2 cellular contexts compared by ENCODE assay signal in the genomic region with DNA sequence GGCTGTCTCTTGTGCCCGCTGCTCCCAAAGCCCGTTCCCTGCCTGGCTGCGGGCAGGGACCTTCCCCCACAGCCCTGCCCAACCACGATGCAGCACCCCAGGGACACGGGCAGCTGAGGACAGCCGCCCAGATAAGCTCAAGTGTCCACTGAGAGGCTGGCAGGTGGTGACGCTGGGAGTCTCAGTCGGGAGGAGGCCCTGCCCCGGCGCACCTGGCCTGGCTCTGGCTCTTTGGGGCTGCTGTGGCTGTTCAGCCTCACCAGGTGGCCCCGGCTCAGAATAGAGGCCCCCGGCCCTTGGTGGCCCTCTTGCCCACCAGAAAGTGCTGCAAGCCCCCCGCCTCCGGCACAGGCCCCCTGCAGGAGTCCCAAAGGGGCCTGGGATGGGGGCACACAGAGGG.
TF ChIP-seq lines count a peak whose summit lies in the region.

No MANE protein-coding gene starts in this region.

TF ChIP-seq in A549, 52 proteins besides CTCF, POLR2A, EP300 and RAD21:
- TF ChIP-seq, protein P1, sequence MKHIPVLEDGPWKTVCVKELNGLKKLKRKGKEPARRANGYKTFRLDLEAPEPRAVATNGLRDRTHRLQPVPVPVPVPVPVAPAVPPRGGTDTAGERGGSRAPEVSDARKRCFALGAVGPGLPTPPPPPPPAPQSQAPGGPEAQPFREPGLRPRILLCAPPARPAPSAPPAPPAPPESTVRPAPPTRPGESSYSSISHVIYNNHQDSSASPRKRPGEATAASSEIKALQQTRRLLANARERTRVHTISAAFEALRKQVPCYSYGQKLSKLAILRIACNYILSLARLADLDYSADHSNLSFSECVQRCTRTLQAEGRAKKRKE (CRISPR knock-in tag; IDR thresholded peaks at IDR 0.05; ENCODE audit: low read depth): no peak
- TF ChIP-seq HOXB13 (CRISPR knock-in tag; IDR thresholded peaks at IDR 0.05; ENCODE audit: low read depth): 0 out of 2 replicates have a peak, but pooled peaks have one; percentile 44

TF ChIP-seq in HepG2, 621 proteins besides CTCF, POLR2A, EP300 and RAD21:
- TF ChIP-seq ZNF572 (CRISPR knock-in tag; IDR thresholded peaks at IDR 0.05) (no peak), RBFOX2 (IDR thresholded peaks at IDR 0.05; ENCODE audit: low read depth, low read length) (peak; percentile 43; the same call in 1 of the 2 replicates), AGO2 (optimal IDR thresholded peaks at IDR 0.05; ENCODE audit: low read depth, low read length) (peak; percentile 73), ZNF263 (CRISPR knock-in tag; IDR thresholded peaks at IDR 0.05) (no peak), FOXA1 (IDR thresholded peaks at IDR 0.05) (no peak), FOXA1 (CRISPR knock-in tag; IDR thresholded peaks at IDR 0.05) (no peak), ZNF432 (CRISPR knock-in tag; IDR thresholded peaks at IDR 0.05; ENCODE audit: borderline replicate concordance) (no peak)
